ENCODE assay signal across 1 cellular context in genomic region chr1:59296358-59297256, GRCh38.
TF ChIP-seq lines count a peak whose summit lies in the region.

FGGY (plus strand) TSS chr1:59297094; CDS start chr1:59321550, 24,456 bp downstream.

TF ChIP-seq in HEK293, 187 proteins besides CTCF, POLR2A, EP300 and RAD21 (continued from another document and continues in another):
- no peak for TF ChIP-seq ZNF518A (tag by site-specific recombination; conservative IDR thresholded peaks at IDR 0.05; ENCODE audit: low read depth)
- no peak for TF ChIP-seq ZNF157 (tag by site-specific recombination; IDR thresholded peaks at IDR 0.05)
- TF ChIP-seq ZSCAN16 (tag by site-specific recombination; IDR thresholded peaks at IDR 0.05) = 0 out of 2 replicates have a peak, but pooled peaks have one; percentile 12
- TF ChIP-seq SETDB1 (IDR thresholded peaks at IDR 0.05; ENCODE audit: insufficient read length, low read length) = no peak
- TF ChIP-seq SP3 (tag by site-specific recombination; IDR thresholded peaks at IDR 0.05) = peak; percentile 75
- no peak for TF ChIP-seq ZNF138 (tag by site-specific recombination; IDR thresholded peaks at IDR 0.05; ENCODE audit: borderline replicate concordance)
- no peak for TF ChIP-seq ZNF169 (tag by site-specific recombination; IDR thresholded peaks at IDR 0.05)
- TF ChIP-seq ZNF423 (tag by site-specific recombination; IDR thresholded peaks at IDR 0.05) = peak; percentile 86
- TF ChIP-seq ZFHX2 (tag by site-specific recombination; conservative IDR thresholded peaks at IDR 0.05) = peak; percentile 75
- TF ChIP-seq ZNF707 (tag by site-specific recombination; IDR thresholded peaks at IDR 0.05) = no peak
- no peak for TF ChIP-seq ZNF544 (tag by site-specific recombination; IDR thresholded peaks at IDR 0.05)
- TF ChIP-seq ZNF76 (tag by site-specific recombination; IDR thresholded peaks at IDR 0.05; ENCODE audit: borderline replicate concordance, low read depth) = peak; percentile 30; the same call in 1 of the 2 replicates
- TF ChIP-seq ZNF645 (tag by site-specific recombination; IDR thresholded peaks at IDR 0.05) = no peak
- no peak for TF ChIP-seq ZFP41 (tag by site-specific recombination; IDR thresholded peaks at IDR 0.05; ENCODE audit: borderline replicate concordance)
- TF ChIP-seq ZNF2 (tag by site-specific recombination; IDR thresholded peaks at IDR 0.05) = peak; percentile 46; the same call in 1 of the 2 replicates
- TF ChIP-seq ZBTB6 (tag by site-specific recombination; IDR thresholded peaks at IDR 0.05) = peak; percentile 59; the same call in 1 of the 2 replicates
- 0 out of 2 replicates have a peak, but pooled peaks have one; percentile 53 for TF ChIP-seq ZFP37 (tag by site-specific recombination; IDR thresholded peaks at IDR 0.05)
- no peak for TF ChIP-seq PRDM1 (tag by site-specific recombination; IDR thresholded peaks at IDR 0.05)
- TF ChIP-seq KLF10 (tag by site-specific recombination; IDR thresholded peaks at IDR 0.05) = peak; percentile 71; the same call in 1 of the 2 replicates
- no peak for TF ChIP-seq REST (tag by site-specific recombination; IDR thresholded peaks at IDR 0.05)
- TF ChIP-seq ZNF24 (tag by site-specific recombination; IDR thresholded peaks at IDR 0.05) = 0 out of 2 replicates have a peak, but pooled peaks have one; percentile 18
- TF ChIP-seq HOXD13 (CRISPR knock-in tag; IDR thresholded peaks at IDR 0.05; ENCODE audit: borderline replicate concordance) = no peak
- 0 out of 2 replicates have a peak, but pooled peaks have one; percentile 21 for TF ChIP-seq ZNF561 (tag by site-specific recombination; IDR thresholded peaks at IDR 0.05; ENCODE audit: borderline replicate concordance)
- no peak; the same call in 1 of the 2 replicates for TF ChIP-seq ZNF335 (tag by site-specific recombination; conservative IDR thresholded peaks at IDR 0.05)
- TF ChIP-seq FEZF1 (tag by site-specific recombination; IDR thresholded peaks at IDR 0.05) = no peak
- TF ChIP-seq KLF1 (tag by site-specific recombination; IDR thresholded peaks at IDR 0.05) = peak; percentile 61; the same call in 1 of the 2 replicates
- no peak for TF ChIP-seq ZNF571 (tag by site-specific recombination; IDR thresholded peaks at IDR 0.05)
- peak; percentile 88 for TF ChIP-seq SP2 (tag by site-specific recombination; IDR thresholded peaks at IDR 0.05)
- TF ChIP-seq ZBTB44 (tag by site-specific recombination; IDR thresholded peaks at IDR 0.05) = peak; percentile 12; the same call in 1 of the 2 replicates
- TF ChIP-seq ZNF292 (tag by site-specific recombination; IDR thresholded peaks at IDR 0.05; ENCODE audit: borderline replicate concordance, low read depth) = no peak
- TF ChIP-seq IKZF3 (tag by site-specific recombination; IDR thresholded peaks at IDR 0.05) = peak; percentile 83
- TF ChIP-seq ZSCAN5A (tag by site-specific recombination; IDR thresholded peaks at IDR 0.05) = no peak
- no peak for TF ChIP-seq ZSCAN4 (tag by site-specific recombination; IDR thresholded peaks at IDR 0.05)
- no peak for TF ChIP-seq ZNF202 (tag by site-specific recombination; IDR thresholded peaks at IDR 0.05; ENCODE audit: borderline replicate concordance)
- no peak for TF ChIP-seq ZNF280D (tag by site-specific recombination; IDR thresholded peaks at IDR 0.05)
- TF ChIP-seq ZNF501 (tag by site-specific recombination; IDR thresholded peaks at IDR 0.05) = peak; percentile 48; the same call in 1 of the 2 replicates
- no peak for TF ChIP-seq ZNF473 (tag by site-specific recombination; IDR thresholded peaks at IDR 0.05)
- peak; percentile 66 for TF ChIP-seq ZNF660 (tag by site-specific recombination; IDR thresholded peaks at IDR 0.05)
- no peak for TF ChIP-seq YY2 (tag by site-specific recombination; IDR thresholded peaks at IDR 0.05)
- TF ChIP-seq MZF1 (tag by site-specific recombination; IDR thresholded peaks at IDR 0.05; ENCODE audit: borderline replicate concordance) = peak; percentile 86
- no peak for TF ChIP-seq ZNF37A (tag by site-specific recombination; IDR thresholded peaks at IDR 0.05)
- no peak for TF ChIP-seq TRIM28 (IDR thresholded peaks at IDR 0.05; ENCODE audit: borderline replicate concordance, low read length)
